In genomic region chr13:77563110-77563509, GRCh38 we compare ENCODE assay signal across 17 cellular contexts. TPM values are rescaled to one million over a fixed set of nuclear protein-coding genes. Genes with fewer than 3 reads are reported as not detected.
DNase-seq lines count a peak whose midpoint lies in the region; ATAC-seq and TF ChIP-seq lines count a peak whose summit lies in the region.
"Had no signal": no experiment of that assay in that cellular context is flagged by ENCODE, and none has a peak within 500 bp of the region (broad histone marks: within the 10 kb centered on the region; RNA-seq: fewer than 3 reads in every experiment).

No MANE protein-coding gene starts in this region.

- CTCF ChIA-PET in HEK293T (lab: Yijun Ruan, JAX): interaction anchor here (0.7 to 1.0 kb wide), 2 partner anchors 22 to 177 kb away, joined by 3 read pairs; no protein-coding TSS in a partner anchor

- peak; percentile 6 for DNase-seq in GM03348 (ENCODE audit: low spot score)
- DNase-seq in NCI-H460 (ENCODE audit: extremely low read depth, low read depth): peak; percentile 29
- peak; percentile 25 to 44 for DNase-seq in cardiac fibroblast (ENCODE audit: low read depth in 2 of 2)
- no peak for DNase-seq in left lobe of liver (ENCODE audit: low spot score)
- DNase-seq in HEK293T (ENCODE audit: extremely low spot score): no peak
- DNase-seq in activated CD4-positive, alpha-beta T cell treated with anti-CD3 and anti-CD28 coated beads for 1 hour: no peak
- no peak for DNase-seq in SHP77 (lab: John Stamatoyannopoulos, UW)
- DNase-seq: activated CD4-positive, alpha-beta memory T cell treated with anti-CD3 and anti-CD28 coated beads, Interleukin-2, amount 10 ng/mL, durations not matched to agents 7 days and 5 days; adrenal gland; DMS79 treated with DMSO at 0.1 percent for 48 hours; NCI-H1436 treated with DMSO at 0.1 percent for 48 hours; NCI-H446 treated with DMSO at 0.1 percent for 48 hours; nucleus accumbens; uterus had no signal

- peak; percentile 31 for ATAC-seq in left lobe of liver
- no peak for ATAC-seq in GM18907 (IDR thresholded peaks at IDR 0.05; ENCODE audit: unreplicated experiment)

- TF ChIP-seq CTCF in cardiac fibroblast (IDR thresholded peaks at IDR 0.05; ENCODE audit: low read depth, low read length): no peak

- POLR2A ChIA-PET in HEK293T (lab: Yijun Ruan, JAX): no interaction called here

- H3K4me3 ChIP-seq in cardiac fibroblast (replicated peaks in 1 of 2; ENCODE audit: low read depth in 2 of 2, low read length in 2 of 2): no peak overlapping the region
- H3K4me3 ChIP-seq: adrenal gland, skin epidermis, uterus had no signal

TF ChIP-seq in HEK293T, 16 proteins besides CTCF, POLR2A, EP300 and RAD21:
- TF ChIP-seq LEF1 (IDR thresholded peaks at IDR 0.05; ENCODE audit: borderline replicate concordance): no peak
- no peak for TF ChIP-seq NFRKB (IDR thresholded peaks at IDR 0.05)
- no peak for TF ChIP-seq TARDBP (IDR thresholded peaks at IDR 0.05)
TF ChIP-seq in HEK293T: peak in this region for 0.

RNA-seq across cellular contexts. Expression of gene SCEL, which starts 27.6 kb away (rescaled TPM):
- total RNA-seq in NCI-H460 (2014; rRNA removed; shearing (Covaris generic)): 0.12 and 0.55 TPM in 2 replicates
- 0.64 and 2.3 TPM in 2 replicates for polyA plus RNA-seq in NCI-H460 (2014; cell fraction: nucleus; rRNA removed)
- total RNA-seq in left lobe of liver: not detected
- total RNA-seq: activated CD4-positive, alpha-beta memory T cell treated with anti-CD3 and anti-CD28 coated beads, Interleukin-2, amount 10 ng/mL, durations not matched to agents 7 days and 5 days; activated T-helper 1 cell treated with anti-CD3 and anti-CD28 coated beads, Interleukin-12 subunit alpha, Interleukin-12 subunit beta, Interleukin-2, Interleukin-4 antibody, amounts not matched to agents 30 ng/mL and 10 ng/mL and 1 ng/mL, durations not matched to agents 14 hours and 24 hours and 36 hours had no signal

Comparison
In these comparisons a context has a peak if more than half of its experiments do, and no peak if none do; other contexts are left out.
1. DNase-seq: peak in GM03348 (single experiment), NCI-H460 (single experiment) and cardiac fibroblast (2 of 2); none in left lobe of liver (single experiment), HEK293T (single experiment), activated CD4-positive, alpha-beta T cell treated with anti-CD3 and anti-CD28 coated beads for 1 hour (single experiment) and SHP77 (0 of 2).